In the genomic region with DNA sequence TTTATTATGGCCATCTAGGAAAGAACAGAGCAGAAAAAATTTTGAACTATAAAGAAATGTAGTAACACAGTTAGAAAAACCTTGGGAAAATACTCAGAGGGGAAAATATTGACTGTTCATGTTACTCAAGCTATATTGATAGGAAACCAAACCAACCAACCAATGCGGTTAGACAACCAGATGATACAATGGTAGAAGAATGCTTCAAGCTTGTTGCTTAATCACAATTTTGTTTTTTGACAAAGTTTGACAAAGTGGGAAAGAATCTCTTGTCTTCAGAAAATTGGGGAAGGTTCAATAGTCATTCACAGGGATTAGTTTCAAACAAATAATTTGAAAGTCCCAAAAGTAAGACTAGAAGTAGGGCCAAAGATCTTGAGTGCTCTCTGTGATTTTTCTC, we compare ENCODE assay signal across 16 cellular contexts.
DNase-seq lines count a peak whose midpoint lies in the region; FAIRE-seq and TF ChIP-seq lines count a peak whose summit lies in the region.
"Had no signal": no experiment of that assay in that cellular context is flagged by ENCODE, and none has a peak within 500 bp of the region (broad histone marks: within the 10 kb centered on the region; RNA-seq: fewer than 3 reads in every experiment).

No MANE protein-coding gene starts in this region.

- H3K9me3 Mint-ChIP-seq in activated T-helper 2 cell treated with anti-CD3 and anti-CD28 coated beads, Interferon-gamma antibody, Interleukin-2, Interleukin-4, amounts not matched to agents 10 μg/mL and 5 μg/mL and 100 μg/mL, durations not matched to agents 14 hours and 24 hours and 36 hours: no peaks in the 10 kb centered on the region

- H3K4me3 ChIP-seq in adipocyte (ENCODE audit: low read length) (no peak overlapping the region), subcutaneous abdominal adipose tissue (ENCODE audit: low read depth in 1 of 5, low read length in 5 of 5) (no peak overlapping the region)
- H3K4me3 ChIP-seq: BLaER1 treated with 17β-estradiol and CSF1 and Interleukin-3, amounts not matched to agents 10 nM and 100 nM had no signal

- H3K4me1 Mint-ChIP-seq in activated T-helper 2 cell treated with anti-CD3 and anti-CD28 coated beads, Interferon-gamma antibody, Interleukin-2, Interleukin-4, amounts not matched to agents 10 μg/mL and 5 μg/mL and 100 μg/mL, durations not matched to agents 14 hours and 24 hours and 36 hours (ENCODE audit: low read depth): no peaks in the 10 kb centered on the region

- no peak overlapping the region for H3K4me3 Mint-ChIP-seq in activated T-helper 2 cell treated with anti-CD3 and anti-CD28 coated beads, Interferon-gamma antibody, Interleukin-2, Interleukin-4, amounts not matched to agents 10 μg/mL and 5 μg/mL and 100 μg/mL, durations not matched to agents 14 hours and 24 hours and 36 hours (ENCODE audit: low read depth)

- TF ChIP-seq POLR2A in H54 (IDR thresholded peaks at IDR 0.05; ENCODE audit: low read depth, low read length): no peak

- H3K27ac ChIP-seq in subcutaneous abdominal adipose tissue (ENCODE audit: low read depth, low read length): peak overlapping the region; percentile 12
- H3K27ac ChIP-seq: BLaER1 treated with 17β-estradiol and CSF1 and Interleukin-3, amounts not matched to agents 10 nM and 100 nM had no signal

- no peak overlapping the region for H3K27ac Mint-ChIP-seq in activated T-helper 2 cell treated with anti-CD3 and anti-CD28 coated beads, Interferon-gamma antibody, Interleukin-2, Interleukin-4, amounts not matched to agents 10 μg/mL and 5 μg/mL and 100 μg/mL, durations not matched to agents 14 hours and 24 hours and 36 hours

- peak; percentile 69 for FAIRE-seq in H54 (lab: Jason Lieb, UNC)

- H3K36me3 Mint-ChIP-seq in activated T-helper 2 cell treated with anti-CD3 and anti-CD28 coated beads, Interferon-gamma antibody, Interleukin-2, Interleukin-4, amounts not matched to agents 10 μg/mL and 5 μg/mL and 100 μg/mL, durations not matched to agents 14 hours and 24 hours and 36 hours (ENCODE audit: low read depth): no peaks in the 10 kb centered on the region

- H3K9me3 ChIP-seq in adipocyte (ENCODE audit: control insufficient read depth, low read length) (no peaks in the 10 kb centered on the region), subcutaneous abdominal adipose tissue (ENCODE audit: control insufficient read depth in 5 of 5, low read length in 5 of 5) (peaks cover 0 to 5% (median 0%) of the 10 kb centered on the region in 5 donors)
- H3K9me3 ChIP-seq: BLaER1 treated with 17β-estradiol and CSF1 and Interleukin-3, amounts not matched to agents 10 nM and 100 nM had no signal

- H3K27me3 ChIP-seq in adipocyte (replicated peaks; ENCODE audit: control insufficient read depth, insufficient read depth, low read length) (no peaks in the 10 kb centered on the region), subcutaneous abdominal adipose tissue (ENCODE audit: control insufficient read depth in 5 of 5, insufficient read depth in 4 of 5, low read length in 5 of 5) (peaks cover 0 to 2% (median 0%) of the 10 kb centered on the region in 5 donors)
- H3K27me3 ChIP-seq: BLaER1 treated with 17β-estradiol and CSF1 and Interleukin-3, amounts not matched to agents 10 nM and 100 nM had no signal

- intact Hi-C loops in activated T-helper 2 cell treated with anti-CD3 and anti-CD28 coated beads, Interferon-gamma antibody, Interleukin-2, Interleukin-4, amounts not matched to agents 10 μg/mL and 5 μg/mL and 100 μg/mL, durations not matched to agents 14 hours and 24 hours and 36 hours (cut with micrococcal nuclease): no loop called here

- H3K27me3 Mint-ChIP-seq in activated T-helper 2 cell treated with anti-CD3 and anti-CD28 coated beads, Interferon-gamma antibody, Interleukin-2, Interleukin-4, amounts not matched to agents 10 μg/mL and 5 μg/mL and 100 μg/mL, durations not matched to agents 14 hours and 24 hours and 36 hours (ENCODE audit: low read depth): no peaks in the 10 kb centered on the region

- H3K4me1 ChIP-seq in adipocyte (ENCODE audit: control insufficient read depth, insufficient read depth, low read length) (peaks cover 28% of the 10 kb centered on the region), subcutaneous abdominal adipose tissue (ENCODE audit: control insufficient read depth in 5 of 5, insufficient read depth in 5 of 5, low read length in 5 of 5) (no peaks in the 10 kb centered on the region)
- H3K4me1 ChIP-seq: BLaER1 treated with 17β-estradiol and CSF1 and Interleukin-3, amounts not matched to agents 10 nM and 100 nM had no signal

- DNase-seq in H54 (ENCODE audit: insufficient read length, low spot score): no peak
- DNase-seq in adipocyte (ENCODE audit: low read depth): no peak
- peak; percentile 67 for DNase-seq in fibroblast of peridontal ligament (ENCODE audit: extremely low read depth)
- no peak for DNase-seq in NCI-H524 treated with DMSO at 0.1 percent for 48 hours (lab: John Stamatoyannopoulos, UW)
- no peak for DNase-seq in hypothalamus (lab: John Stamatoyannopoulos, UW)
- no peak for DNase-seq in nucleus accumbens (lab: John Stamatoyannopoulos, UW)
- no peak for DNase-seq in activated T-helper 2 cell treated with anti-CD3 and anti-CD28 coated beads, Interferon-gamma antibody, Interleukin-2, Interleukin-4, amounts not matched to agents 10 μg/mL and 5 μg/mL and 100 μg/mL, durations not matched to agents 14 hours and 24 hours and 36 hours (ENCODE audit: low spot score)
- DNase-seq: Kasumi-1; NCI-H1436; NCI-H2081 treated with DMSO at 0.1 percent for 48 hours; NCI-H2227 treated with DMSO at 0.1 percent for 48 hours; NCI-H526; NK-92 treated with Interleukin-12 subunit alpha and Interleukin-12 subunit beta, amount 100 ng/mL, for 24 hours; T-helper 1 cell had no signal

- H3K9ac ChIP-seq in adipocyte (ENCODE audit: low read length) (peak overlapping the region; percentile 79), subcutaneous abdominal adipose tissue (ENCODE audit: low read length in 5 of 5) (no peak overlapping the region)
- H3K9ac ChIP-seq: BLaER1 treated with 17β-estradiol and CSF1 and Interleukin-3, amounts not matched to agents 10 nM and 100 nM had no signal

- no peaks in the 10 kb centered on the region for H3K36me3 ChIP-seq in adipocyte (ENCODE audit: control insufficient read depth, insufficient read depth, low read length, severe bottlenecking)
- H3K36me3 ChIP-seq in subcutaneous abdominal adipose tissue (ENCODE audit: control insufficient read depth in 5 of 5, insufficient read depth in 5 of 5, low read length in 5 of 5): no peaks in the 10 kb centered on the region
- H3K36me3 ChIP-seq: BLaER1 treated with 17β-estradiol and CSF1 and Interleukin-3, amounts not matched to agents 10 nM and 100 nM had no signal
